ENCODE assay signal across 1 cellular context in the genomic region with DNA sequence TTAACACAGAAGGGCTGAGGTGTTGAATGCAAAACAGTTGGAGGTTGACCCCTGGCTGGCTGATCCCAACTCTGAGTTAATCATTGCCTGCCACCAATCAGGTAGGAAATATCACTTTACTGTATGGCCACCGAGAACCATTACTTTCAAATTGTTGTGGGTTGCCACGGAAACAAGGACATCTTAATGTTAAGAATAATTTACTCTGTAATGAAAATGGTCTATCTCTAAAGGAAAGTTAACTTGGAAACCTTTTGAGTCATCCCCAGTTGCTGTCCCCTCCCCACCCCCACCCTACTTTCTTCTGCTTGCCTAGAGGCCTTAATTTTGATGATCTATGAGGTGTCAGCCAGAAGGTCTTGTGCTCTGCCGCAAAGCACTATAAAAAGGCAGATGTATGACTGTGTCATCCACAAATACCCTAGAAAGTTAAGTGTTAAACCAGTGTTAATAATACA.
TF ChIP-seq lines count a peak whose summit lies in the region.

No MANE protein-coding gene starts in this region.

TF ChIP-seq in K562, 482 proteins besides CTCF, POLR2A, EP300 and RAD21 (continued from another document):
- TF ChIP-seq PBX2 (CRISPR knock-in tag; IDR thresholded peaks at IDR 0.05; ENCODE audit: low read depth), result no peak
- TF ChIP-seq PBX2 (tag; conservative IDR thresholded peaks at IDR 0.05; ENCODE audit: low read depth), result peak; percentile 82
- peak; percentile 49 for TF ChIP-seq MEIS2 (IDR thresholded peaks at IDR 0.05; ENCODE audit: partially characterized antibody)
- TF ChIP-seq HNRNPUL1 (IDR thresholded peaks at IDR 0.05; ENCODE audit: low read length), result no peak
- no peak for TF ChIP-seq ZBTB40 (IDR thresholded peaks at IDR 0.05)
- TF ChIP-seq ZBTB40 (CRISPR knock-in tag; IDR thresholded peaks at IDR 0.05), result no peak
- TF ChIP-seq, protein P1, sequence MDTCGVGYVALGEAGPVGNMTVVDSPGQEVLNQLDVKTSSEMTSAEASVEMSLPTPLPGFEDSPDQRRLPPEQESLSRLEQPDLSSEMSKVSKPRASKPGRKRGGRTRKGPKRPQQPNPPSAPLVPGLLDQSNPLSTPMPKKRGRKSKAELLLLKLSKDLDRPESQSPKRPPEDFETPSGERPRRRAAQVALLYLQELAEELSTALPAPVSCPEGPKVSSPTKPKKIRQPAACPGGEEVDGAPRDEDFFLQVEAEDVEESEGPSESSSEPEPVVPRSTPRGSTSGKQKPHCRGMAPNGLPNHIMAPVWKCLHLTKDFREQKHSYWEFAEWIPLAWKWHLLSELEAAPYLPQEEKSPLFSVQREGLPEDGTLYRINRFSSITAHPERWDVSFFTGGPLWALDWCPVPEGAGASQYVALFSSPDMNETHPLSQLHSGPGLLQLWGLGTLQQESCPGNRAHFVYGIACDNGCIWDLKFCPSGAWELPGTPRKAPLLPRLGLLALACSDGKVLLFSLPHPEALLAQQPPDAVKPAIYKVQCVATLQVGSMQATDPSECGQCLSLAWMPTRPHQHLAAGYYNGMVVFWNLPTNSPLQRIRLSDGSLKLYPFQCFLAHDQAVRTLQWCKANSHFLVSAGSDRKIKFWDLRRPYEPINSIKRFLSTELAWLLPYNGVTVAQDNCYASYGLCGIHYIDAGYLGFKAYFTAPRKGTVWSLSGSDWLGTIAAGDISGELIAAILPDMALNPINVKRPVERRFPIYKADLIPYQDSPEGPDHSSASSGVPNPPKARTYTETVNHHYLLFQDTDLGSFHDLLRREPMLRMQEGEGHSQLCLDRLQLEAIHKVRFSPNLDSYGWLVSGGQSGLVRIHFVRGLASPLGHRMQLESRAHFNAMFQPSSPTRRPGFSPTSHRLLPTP (IDR thresholded peaks at IDR 0.05; ENCODE audit: borderline replicate concordance, extremely low read depth, insufficient read length), result no peak
- TF ChIP-seq, protein P2, sequence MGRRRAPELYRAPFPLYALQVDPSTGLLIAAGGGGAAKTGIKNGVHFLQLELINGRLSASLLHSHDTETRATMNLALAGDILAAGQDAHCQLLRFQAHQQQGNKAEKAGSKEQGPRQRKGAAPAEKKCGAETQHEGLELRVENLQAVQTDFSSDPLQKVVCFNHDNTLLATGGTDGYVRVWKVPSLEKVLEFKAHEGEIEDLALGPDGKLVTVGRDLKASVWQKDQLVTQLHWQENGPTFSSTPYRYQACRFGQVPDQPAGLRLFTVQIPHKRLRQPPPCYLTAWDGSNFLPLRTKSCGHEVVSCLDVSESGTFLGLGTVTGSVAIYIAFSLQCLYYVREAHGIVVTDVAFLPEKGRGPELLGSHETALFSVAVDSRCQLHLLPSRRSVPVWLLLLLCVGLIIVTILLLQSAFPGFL (CRISPR knock-in tag; IDR thresholded peaks at IDR 0.05), result no peak
- TF ChIP-seq NR2C2 (CRISPR knock-in tag; IDR thresholded peaks at IDR 0.05), result no peak
- TF ChIP-seq NR2C2 (tag; IDR thresholded peaks at IDR 0.05), result peak; percentile 13; the same call in 1 of the 2 replicates
TF ChIP-seq in K562: peak in this region for 4.
